ENCODE assay signal across 12 cellular contexts in genomic region chr11:6609502-6610015, GRCh38. TPM values are rescaled to one million over a fixed set of nuclear protein-coding genes. Genes with fewer than 3 reads are reported as not detected.
A peak's percentile ranks its signal among the peaks of the same experiment; 100 is the strongest.
DNase-seq lines count a peak whose midpoint lies in the region; ATAC-seq and TF ChIP-seq lines count a peak whose summit lies in the region.
"Had no signal": no experiment of that assay in that cellular context is flagged by ENCODE, and none has a peak within 500 bp of the region (broad histone marks: within the 10 kb centered on the region; RNA-seq: fewer than 3 reads in every experiment).

No MANE protein-coding gene starts in this region.

- no peaks in the 10 kb centered on the region for H3K27me3 Mint-ChIP-seq in CD4-positive, alpha-beta T cell
- no peaks in the 10 kb centered on the region for H3K27me3 Mint-ChIP-seq in IgD-negative memory B cell

- peaks cover 48% of the 10 kb centered on the region for H3K36me3 Mint-ChIP-seq in CD4-positive, alpha-beta T cell (ENCODE audit: low read depth)
- H3K36me3 Mint-ChIP-seq in IgD-negative memory B cell: peaks cover 3% of the 10 kb centered on the region

- no peak for DNase-seq in CD4-positive, alpha-beta T cell
- DNase-seq in colonic mucosa (peak; percentile 15), osteoblast (ENCODE audit: insufficient read length, low spot score, missing footprints) (no peak), HT-29 (ENCODE audit: low spot score) (no peak), NCI-H510A (lab: John Stamatoyannopoulos, UW) (no peak)
- no peak for DNase-seq in stimulated activated CD4-positive, alpha-beta T cell treated with anti-CD3 and anti-CD28 coated beads, Interleukin-15, amount 100 ng/mL, for 24 hours
- DNase-seq: brain microvascular endothelial cell; COR-L47; stimulated activated CD4-positive, alpha-beta T cell treated with anti-CD3 and anti-CD28 coated beads, Interleukin-1b, Interleukin-23, amount 100 ng/mL, for 48 hours had no signal

- H3K4me3 ChIP-seq in colonic mucosa (no peak overlapping the region), osteoblast (ENCODE audit: insufficient read depth, low read length) (no peak overlapping the region)
- H3K4me3 ChIP-seq: SK-N-MC had no signal

- H2AFZ ChIP-seq in osteoblast (ENCODE audit: low read length): no peak overlapping the region

- H3K9me3 Mint-ChIP-seq in CD4-positive, alpha-beta T cell: no peaks in the 10 kb centered on the region
- no peaks in the 10 kb centered on the region for H3K9me3 Mint-ChIP-seq in IgD-negative memory B cell

- H3K36me3 ChIP-seq in colonic mucosa (peaks cover 23% of the 10 kb centered on the region), osteoblast (ENCODE audit: insufficient read depth, low read length) (peaks cover 50% of the 10 kb centered on the region)

- no peak for ATAC-seq in CD4-positive, alpha-beta T cell (ENCODE audit: poor library complexity)
- ATAC-seq in GM19463 (IDR thresholded peaks at IDR 0.05; ENCODE audit: unreplicated experiment): no peak

- H3K4me3 Mint-ChIP-seq in CD4-positive, alpha-beta T cell: peak overlapping the region; percentile 92
- peak overlapping the region in 2 of 4 donors; percentile 39 to 52 for H3K4me3 Mint-ChIP-seq in IgD-negative memory B cell

- H3K27ac ChIP-seq in CD4-positive, alpha-beta T cell (ENCODE audit: low read depth, low read length): no peak overlapping the region
- H3K27ac ChIP-seq in colonic mucosa (no peak overlapping the region), osteoblast (ENCODE audit: low read depth, low read length) (peak overlapping the region; percentile 24)
- H3K27ac ChIP-seq: SK-N-MC had no signal

- H4K20me1 ChIP-seq in osteoblast (ENCODE audit: insufficient read depth, low read length): peaks cover 15% of the 10 kb centered on the region

- H3K9ac ChIP-seq in colonic mucosa (ENCODE audit: low read depth in 2 of 2, low read length in 2 of 2): no peak overlapping the region

- H3K9me3 ChIP-seq in CD4-positive, alpha-beta T cell (ENCODE audit: control insufficient read depth, low read length): no peaks in the 10 kb centered on the region
- no peaks in the 10 kb centered on the region for H3K9me3 ChIP-seq in colonic mucosa
- no peaks in the 10 kb centered on the region for H3K9me3 ChIP-seq in osteoblast (ENCODE audit: low read depth, low read length)

- POLR2A ChIA-PET in CD4-positive, alpha-beta T cell (lab: Charles Lee): interaction anchor here (2.0 kb wide), 1 partner anchor 9 kb away, joined by 6 read pairs; the partner anchor contains the start of gene TPP1

- no peaks in the 10 kb centered on the region for H3K27me3 ChIP-seq in CD4-positive, alpha-beta T cell (ENCODE audit: control insufficient read depth, insufficient read depth, low read length)
- H3K27me3 ChIP-seq in colonic mucosa: no peaks in the 10 kb centered on the region
- H3K27me3 ChIP-seq in osteoblast (ENCODE audit: insufficient read depth, low read length): no peaks in the 10 kb centered on the region
- H3K27me3 ChIP-seq: brain microvascular endothelial cell had no signal

- H3K27ac Mint-ChIP-seq in CD4-positive, alpha-beta T cell: no peak overlapping the region
- H3K27ac Mint-ChIP-seq in IgD-negative memory B cell: peak overlapping the region; percentile 9 to 85 (median 67)

- TF ChIP-seq CTCF in CD4-positive, alpha-beta T cell (IDR thresholded peaks at IDR 0.05): no peak
- TF ChIP-seq CTCF in colonic mucosa (IDR thresholded peaks at IDR 0.05): no peak
- TF ChIP-seq CTCF in osteoblast (IDR thresholded peaks at IDR 0.05; ENCODE audit: extremely low read depth, low read depth, low read length): no peak

- peaks cover 64% of the 10 kb centered on the region for H3K79me2 ChIP-seq in osteoblast (ENCODE audit: insufficient read depth, low read length)

- CTCF ChIA-PET in CD4-positive, alpha-beta T cell (lab: Charles Lee): interaction anchor here (1.6 kb wide), 1 partner anchor 74 kb away, joined by 5 read pairs; the partner anchor contains the start of gene MRPL17

- H3K4me2 ChIP-seq in osteoblast (ENCODE audit: insufficient read depth, low read length): no peak overlapping the region

- peaks cover 30% of the 10 kb centered on the region for H3K4me1 Mint-ChIP-seq in CD4-positive, alpha-beta T cell (ENCODE audit: low read depth)
- peaks cover 18 to 27% (median 25%) of the 10 kb centered on the region in 3 donors for H3K4me1 Mint-ChIP-seq in IgD-negative memory B cell

- H3K4me1 ChIP-seq in colonic mucosa (peaks cover 20% of the 10 kb centered on the region), osteoblast (ENCODE audit: insufficient read depth, low read length) (peaks cover 66% of the 10 kb centered on the region)

- intact Hi-C loops in CD4-positive, alpha-beta T cell (cut with DNase I, micrococcal nuclease): loop anchor here in 1 of 2 experiments (10.0 kb wide), 2 partner anchors 195 to 375 kb away; partner anchors contain the start of genes APBB1, CNGA4 and FHIP1B
- intact Hi-C loops in colonic mucosa (cut with DNase I): loop anchor here (10.0 kb wide), 1 partner anchor 135 kb away; the partner anchor contains the start of gene TRIM3

RNA-seq across cellular contexts. Expression of gene TAF10, which starts 2.5 kb away (rescaled TPM):
- 100 to 1,000 TPM; 154 to 164 TPM for total RNA-seq in CD4-positive, alpha-beta T cell
- 256 TPM for polyA plus RNA-seq in IgD-negative memory B cell
- 100 to 1,000 TPM; 123 to 142 TPM for total RNA-seq in colonic mucosa
- 23.5 and 28.0 TPM in 2 replicates for total RNA-seq in osteoblast
- 189 and 243 TPM in 2 replicates for total RNA-seq in HT-29 (2014; rRNA removed; shearing (Covaris generic))

RNA-seq across cellular contexts. Expression of gene ILK, which starts 6.0 kb away (rescaled TPM):
- total RNA-seq in CD4-positive, alpha-beta T cell: 10 to 100 TPM; 19.2 to 21.0 TPM
- 80.5 TPM for polyA plus RNA-seq in IgD-negative memory B cell
- total RNA-seq in colonic mucosa (100 to 1,000 TPM; 115 to 157 TPM), osteoblast (151 and 176 TPM in 2 replicates)
- 150 and 151 TPM in 2 replicates for total RNA-seq in HT-29 (2014; rRNA removed; shearing (Covaris generic))

RNA-seq across cellular contexts. Expression of gene RRP8, which starts 6.1 kb away (rescaled TPM):
- total RNA-seq in CD4-positive, alpha-beta T cell: 10 to 100 TPM; 25.7 to 27.3 TPM
- polyA plus RNA-seq in IgD-negative memory B cell: 26.6 TPM
- 10 to 100 TPM; 17.5 to 25.7 TPM for total RNA-seq in colonic mucosa
- 7.2 and 10.6 TPM in 2 replicates for total RNA-seq in osteoblast
- 21.4 TPM in 2 replicates for total RNA-seq in HT-29 (2014; rRNA removed; shearing (Covaris generic))

RNA-seq across cellular contexts. Expression of gene TPP1, which starts 9.7 kb away (rescaled TPM):
- 10 to 100 TPM; 29.7 to 34.4 TPM for total RNA-seq in CD4-positive, alpha-beta T cell
- 163 TPM for polyA plus RNA-seq in IgD-negative memory B cell
- total RNA-seq in colonic mucosa (100 to 1,000 TPM in 1 of 2 donors, 10 to 100 TPM in 1; 83.4 to 123 TPM), osteoblast (120 and 127 TPM in 2 replicates)
- 40.7 and 52.3 TPM in 2 replicates for total RNA-seq in HT-29 (2014; rRNA removed; shearing (Covaris generic))

RNA-seq across cellular contexts. Expression of gene DCHS1, which starts 46.0 kb away (rescaled TPM):
- 1 to 10 TPM; 9.7 TPM for total RNA-seq in CD4-positive, alpha-beta T cell
- polyA plus RNA-seq in IgD-negative memory B cell: 0.06 TPM
- 1 to 10 TPM; 4.7 to 8.3 TPM for total RNA-seq in colonic mucosa
- 0.59 and 1.1 TPM in 2 replicates for total RNA-seq in osteoblast
- total RNA-seq in HT-29 (2014; rRNA removed; shearing (Covaris generic)): 0.05 and 0.18 TPM in 2 replicates
